Comparison of ENCODE assay signal across 15 cellular contexts in genomic region chr6:52540286-52540902, GRCh38. TPM values are rescaled to one million over a fixed set of nuclear protein-coding genes. Genes with fewer than 3 reads are reported as not detected.
DNase-seq lines count a peak whose midpoint lies in the region; ATAC-seq and TF ChIP-seq lines count a peak whose summit lies in the region.
"Had no signal": no experiment of that assay in that cellular context is flagged by ENCODE, and none has a peak within 500 bp of the region (broad histone marks: within the 10 kb centered on the region; RNA-seq: fewer than 3 reads in every experiment).

No MANE protein-coding gene starts in this region.

- intact Hi-C loops in Caco-2 (cut with micrococcal nuclease; ENCODE audit: unreplicated experiment), result no loop called here

- H3K9me3 Mint-ChIP-seq in Caco-2 (ENCODE audit: unreplicated experiment) (no peaks in the 10 kb centered on the region), osteocyte (ENCODE audit: unreplicated experiment) (no peaks in the 10 kb centered on the region)
- H3K9me3 Mint-ChIP-seq: mesothelial cell of epicardium had no signal

- peaks cover 13% of the 10 kb centered on the region for H3K36me3 Mint-ChIP-seq in Caco-2 (ENCODE audit: insufficient read depth, unreplicated experiment)
- peaks cover 27% of the 10 kb centered on the region for H3K36me3 Mint-ChIP-seq in osteocyte (ENCODE audit: unreplicated experiment)
- H3K36me3 Mint-ChIP-seq: mesothelial cell of epicardium had no signal

- DNase-seq in Caco-2, result no peak
- DNase-seq in MG63, result peak; percentile 60
- DNase-seq in brain microvascular endothelial cell, result no peak
- no peak for DNase-seq in osteocyte (ENCODE audit: extremely low spot score, unreplicated experiment)
- DNase-seq: activated CD4-positive, CD25-positive, alpha-beta regulatory T cell; NCI-H2081 treated with DMSO at 0.1 percent for 48 hours; NCI-H748 treated with DMSO at 0.1 percent for 48 hours; right lobe of liver; stimulated activated CD4-positive, alpha-beta T cell treated with anti-CD3 and anti-CD28 coated beads, Interleukin-4, amount 100 ng/mL, for 1 hour had no signal

- H3K4me1 Mint-ChIP-seq in Caco-2 (ENCODE audit: low read depth, unreplicated experiment), result peaks cover 24% of the 10 kb centered on the region
- peaks cover 100% of the 10 kb centered on the region for H3K4me1 Mint-ChIP-seq in osteocyte (ENCODE audit: unreplicated experiment)

- in situ Hi-C loops in brain microvascular endothelial cell (cut with HindIII; ENCODE audit: low pct_ligation_motif_present, low sequenced_read_pairs), result no loop called here

- H3K4me3 Mint-ChIP-seq in Caco-2 (ENCODE audit: unreplicated experiment) (no peak overlapping the region), osteocyte (ENCODE audit: unreplicated experiment) (peak overlapping the region; percentile 48)
- H3K4me3 Mint-ChIP-seq: mesothelial cell of epicardium had no signal

- H3K27me3 ChIP-seq in Caco-2 (replicated peaks; ENCODE audit: control insufficient read depth, insufficient read depth, low read length) (no peaks in the 10 kb centered on the region), MG63 (no peaks in the 10 kb centered on the region), brain microvascular endothelial cell (replicated peaks) (no peaks in the 10 kb centered on the region)
- H3K27me3 ChIP-seq: right lobe of liver had no signal

- BruUV-seq in Caco-2 (replicated peaks; lab: Mats Ljungman, UMichigan), result no TSS peak

- H3K27me3 Mint-ChIP-seq in Caco-2 (ENCODE audit: insufficient read depth, unreplicated experiment) (no peaks in the 10 kb centered on the region), osteocyte (ENCODE audit: unreplicated experiment) (no peaks in the 10 kb centered on the region)

- peak overlapping the region; percentile 90 for H3K27ac ChIP-seq in brain microvascular endothelial cell
- H3K27ac ChIP-seq: epithelial cell of prostate, right lobe of liver had no signal

- no peaks in the 10 kb centered on the region; the same call in 1 of the 2 replicates for H3K36me3 ChIP-seq in Caco-2 (ENCODE audit: control insufficient read depth, insufficient read depth, low read length)
- H3K36me3 ChIP-seq in MG63, result peaks cover 95% of the 10 kb centered on the region
- peaks cover 12% of the 10 kb centered on the region for H3K36me3 ChIP-seq in brain microvascular endothelial cell (replicated peaks)
- H3K36me3 ChIP-seq: right lobe of liver had no signal

- POLR2A ChIA-PET in Caco-2 (lab: Charles Lee), result no interaction called here

- TF ChIP-seq CTCF in Caco-2 (IDR thresholded peaks at IDR 0.05; ENCODE audit: insufficient read depth in 1 of 2, low read depth in 1 of 2, low read length in 1 of 2, severe bottlenecking in 1 of 2, unreplicated experiment in 1 of 2) (no peak), brain microvascular endothelial cell (IDR thresholded peaks at IDR 0.05; ENCODE audit: low read depth, low read length, missing control alignments) (no peak), osteocyte (IDR thresholded peaks at IDR 0.05) (no peak)

- H3K4me3 ChIP-seq in Caco-2 (ENCODE audit: low read depth, low read length) (no peak overlapping the region), MG63 (no peak overlapping the region), brain microvascular endothelial cell (ENCODE audit: low read depth, low read length) (no peak overlapping the region)
- H3K4me3 ChIP-seq: right lobe of liver had no signal

- ATAC-seq in GM18861 (IDR thresholded peaks at IDR 0.05; ENCODE audit: unreplicated experiment), result no peak
- no peak for ATAC-seq in GM18858 (IDR thresholded peaks at IDR 0.05; ENCODE audit: unreplicated experiment)
- ATAC-seq in GM21619 (IDR thresholded peaks at IDR 0.05; ENCODE audit: unreplicated experiment), result no peak
- no peak for ATAC-seq in GM18907 (IDR thresholded peaks at IDR 0.05; ENCODE audit: unreplicated experiment)
- ATAC-seq: right lobe of liver had no signal

- CTCF ChIA-PET in Caco-2 (lab: Charles Lee), result no interaction called here

- H3K9me3 ChIP-seq in Caco-2 (no peaks in the 10 kb centered on the region), MG63 (no peaks in the 10 kb centered on the region)
- H3K9me3 ChIP-seq: right lobe of liver had no signal

- peaks cover 23% of the 10 kb centered on the region for H3K4me1 ChIP-seq in Caco-2

- H3K27ac Mint-ChIP-seq in Caco-2 (ENCODE audit: unreplicated experiment) (peak overlapping the region; percentile 31), osteocyte (ENCODE audit: unreplicated experiment) (peak overlapping the region; percentile 92)
- H3K27ac Mint-ChIP-seq: mesothelial cell of epicardium had no signal

RNA-seq across cellular contexts. Expression of gene TRAM2, which starts 36.5 kb away (rescaled TPM):
- total RNA-seq in Caco-2 (2022) (63.8 and 71.6 TPM in 2 replicates), osteocyte (320 and 339 TPM in 2 replicates)
- total RNA-seq in MG63 (2014; rRNA removed; shearing (Covaris generic); ENCODE audit: low replicate concordance), result 206 and 243 TPM in 2 replicates
